ENCODE assay signal across 12 cellular contexts in genomic region chr12:93812616-93813015, GRCh38.
DNase-seq lines count a peak whose midpoint lies in the region; ATAC-seq and TF ChIP-seq lines count a peak whose summit lies in the region.
"Had no signal": no experiment of that assay in that cellular context is flagged by ENCODE, and none has a peak within 500 bp of the region (broad histone marks: within the 10 kb centered on the region; RNA-seq: fewer than 3 reads in every experiment).

No MANE protein-coding gene starts in this region.

- H3K36me3 ChIP-seq in sigmoid colon: no peaks in the 10 kb centered on the region

- TF ChIP-seq CTCF in 22Rv1 (IDR thresholded peaks at IDR 0.05) (no peak), fibroblast of the aortic adventitia (IDR thresholded peaks at IDR 0.05; ENCODE audit: insufficient read depth, low read length) (no peak), sigmoid colon (IDR thresholded peaks at IDR 0.05) (no peak)

- ATAC-seq in GM18858 (IDR thresholded peaks at IDR 0.05; ENCODE audit: unreplicated experiment): no peak
- ATAC-seq: naive thymus-derived CD8-positive, alpha-beta T cell; Panc1 had no signal

- H3K4me1 ChIP-seq in sigmoid colon: peaks cover 0 to 77% (median 65%) of the 10 kb centered on the region in 4 donors

- no peak for TF ChIP-seq POLR2A in sigmoid colon (IDR thresholded peaks at IDR 0.05)

- H3K27me3 ChIP-seq in sigmoid colon: no peaks in the 10 kb centered on the region

- intact Hi-C loops in sigmoid colon (cut with DNase I): loop anchor here (5.0 to 10.0 kb wide), 2 partner anchors 70 to 138 kb away; partner anchors contain the start of gene CRADD

- peak in 1 of 4 donors; percentile 16 for TF ChIP-seq EP300 in sigmoid colon (IDR thresholded peaks at IDR 0.05)

- H3K27ac ChIP-seq in 22Rv1 (peak overlapping the region; percentile 97), sigmoid colon (peak overlapping the region; percentile 85 to 91 (median 90))

- no peaks in the 10 kb centered on the region for H3K9me3 ChIP-seq in sigmoid colon

- peak; percentile 29 for DNase-seq in HS-5 (ENCODE audit: low read depth)
- DNase-seq in fibroblast of the aortic adventitia (ENCODE audit: low read depth): peak; percentile 84
- no peak for DNase-seq in sigmoid colon
- DNase-seq in midbrain (lab: John Stamatoyannopoulos, UW): no peak
- DNase-seq in T-helper 2 cell: no peak
- DNase-seq in DMS79 (lab: John Stamatoyannopoulos, UW): no peak
- DNase-seq: naive thymus-derived CD8-positive, alpha-beta T cell; NCI-H1105 treated with DMSO at 0.1 percent for 48 hours; NCI-H774 had no signal

- H3K4me3 ChIP-seq in fibroblast of the aortic adventitia (ENCODE audit: low read depth, low read length): no peak overlapping the region
- no peak overlapping the region for H3K4me3 ChIP-seq in sigmoid colon

- 91 to 97% methylated on average over 3 of the region's 3 CpGs for WGBS in sigmoid colon, 2 donors

Comparison
In these comparisons a context has a peak if more than half of its experiments do, and no peak if none do; other contexts are left out.
1. DNase-seq: peak in HS-5 (single experiment) and fibroblast of the aortic adventitia (single experiment); none in sigmoid colon (single experiment), midbrain (single experiment), T-helper 2 cell (0 of 5) and DMS79 (single experiment).